In the genomic region with DNA sequence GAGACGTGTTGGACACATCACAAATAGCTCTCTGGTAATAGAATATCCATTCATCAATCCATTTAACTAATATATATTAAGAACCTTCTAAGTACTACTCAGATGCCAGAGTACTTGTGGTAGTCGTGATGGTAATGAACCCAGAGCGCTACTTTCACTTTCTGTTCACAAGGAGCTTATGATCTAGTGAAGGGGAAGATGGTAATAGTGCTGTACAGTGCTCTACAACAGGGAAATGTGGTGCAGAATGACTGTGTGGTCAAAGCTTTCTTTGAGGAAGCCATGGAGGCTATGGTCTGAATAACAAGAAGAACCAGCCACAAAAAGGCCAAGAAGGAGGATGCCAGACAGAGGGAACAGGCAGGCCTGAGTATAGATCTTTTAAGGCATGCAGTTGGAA, we compare ENCODE assay signal across 8 cellular contexts.
DNase-seq lines count a peak whose midpoint lies in the region; ATAC-seq and TF ChIP-seq lines count a peak whose summit lies in the region.

No MANE protein-coding gene starts in this region.

- WGBS in adrenal gland, 4 donors = 63 to 73% (median 68%) methylated on average over 3 of the region's 3 CpGs

- intact Hi-C loops in adrenal gland (cut with DNase I) = no loop called here

- no peaks in the 10 kb centered on the region for H3K36me3 ChIP-seq in adrenal gland (replicated peaks in 1 of 2)

- no peaks in the 10 kb centered on the region for H3K27me3 ChIP-seq in adrenal gland

- no peak overlapping the region for H3K4me3 ChIP-seq in adrenal gland

- TF ChIP-seq CTCF in adrenal gland (IDR thresholded peaks at IDR 0.05) (no peak), HFFc6 (IDR thresholded peaks at IDR 0.05) (no peak)

- peaks cover 26% of the 10 kb centered on the region for H3K4me1 Mint-ChIP-seq in HFFc6 (ENCODE audit: low read depth)

- H3K27ac Mint-ChIP-seq in HFFc6 = no peak overlapping the region

- TF ChIP-seq POLR2A in adrenal gland (IDR thresholded peaks at IDR 0.05) = no peak

- ATAC-seq in GM21390 (IDR thresholded peaks at IDR 0.05; ENCODE audit: unreplicated experiment) = peak; percentile 89

- no peaks in the 10 kb centered on the region for H3K9me3 ChIP-seq in adrenal gland (replicated peaks in 1 of 3)

- no peaks in the 10 kb centered on the region; the same call in 1 of the 2 replicates for H3K27me3 Mint-ChIP-seq in HFFc6 (ENCODE audit: insufficient read depth)

- DNase-seq in Daoy (ENCODE audit: low read depth) = peak; percentile 53
- peak; percentile 35 for DNase-seq in HT1080 (ENCODE audit: low read depth)
- DNase-seq in adrenal gland = no peak
- DNase-seq in renal cortical epithelial cell (ENCODE audit: low read depth) = peak; percentile 50
- no peak for DNase-seq in NK-92 treated with Interleukin-12 subunit alpha and Interleukin-12 subunit beta, amount 100 ng/mL, for 24 hours (lab: John Stamatoyannopoulos, UW)
- DNase-seq in HFFc6 = no peak
- DNase-seq in NCI-H524 (lab: John Stamatoyannopoulos, UW) = no peak

- H3K4me1 ChIP-seq in adrenal gland (replicated peaks in 1 of 2) = no peaks in the 10 kb centered on the region

- no peaks in the 10 kb centered on the region for H3K36me3 Mint-ChIP-seq in HFFc6 (ENCODE audit: low read depth)

- H3K9me3 Mint-ChIP-seq in HFFc6 = no peaks in the 10 kb centered on the region

- no peak overlapping the region for H3K4me3 Mint-ChIP-seq in HFFc6

- peak overlapping the region in 3 of 5 donors; percentile 24 to 53 (median 51) for H3K27ac ChIP-seq in adrenal gland

Comparison
In these comparisons a context has a peak if more than half of its experiments do, and no peak if none do; other contexts are left out.
1. DNase-seq: peak in Daoy (single experiment), HT1080 (single experiment) and renal cortical epithelial cell (single experiment); none in adrenal gland (0 of 7), NK-92 treated with Interleukin-12 subunit alpha and Interleukin-12 subunit beta, amount 100 ng/mL, for 24 hours (single experiment), HFFc6 (single experiment) and NCI-H524 (0 of 2).